Comparison of ENCODE assay signal across 38 cellular contexts in the genomic region with DNA sequence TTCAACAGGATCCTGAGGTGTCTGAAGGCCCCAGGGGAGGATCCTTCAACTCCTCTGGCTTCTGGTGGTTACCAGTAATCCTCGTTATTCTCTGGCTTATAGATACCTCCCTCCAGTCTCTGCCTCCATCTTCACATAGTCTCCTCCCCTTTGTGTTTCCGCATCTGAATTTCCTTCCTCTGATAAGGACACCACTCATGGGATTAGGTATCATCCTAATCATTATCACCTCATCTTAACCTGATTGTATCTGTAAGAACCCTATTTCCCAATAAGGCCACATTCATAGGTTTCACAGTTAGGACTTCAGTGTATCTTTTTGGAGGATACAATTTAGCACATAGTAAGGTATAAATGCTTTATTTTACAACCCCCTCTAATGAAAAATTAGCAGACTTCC.
"Had no signal": no experiment of that assay in that cellular context is flagged by ENCODE, and none has a peak within 500 bp of the region (broad histone marks: within the 10 kb centered on the region; RNA-seq: fewer than 3 reads in every experiment).

No MANE protein-coding gene starts in this region.

- H3K9me3 ChIP-seq: adrenal gland, ascending aorta, body of pancreas, breast epithelium had no signal

- H3K4me1 Mint-ChIP-seq: activated naive CD4-positive, alpha-beta T cell treated with anti-CD3 and anti-CD28 coated beads, Interleukin-2, amount 10 ng/mL, durations not matched to agents 7 days and 5 days; activated naive CD4-positive, alpha-beta T cell treated with anti-CD3 and anti-CD28 coated beads, Interleukin-2, amount 50 U/mL, for 24 hours; activated naive CD8-positive, alpha-beta T cell treated with anti-CD3 and anti-CD28 coated beads for 36 hours; activated naive CD8-positive, alpha-beta T cell treated with anti-CD3 and anti-CD28 coated beads, Interleukin-2, amount 10 ng/mL, durations not matched to agents 7 days and 5 days; activated naive CD8-positive, alpha-beta T cell treated with anti-CD3 and anti-CD28 coated beads, Interleukin-2, amount 50 U/mL, for 24 hours; activated T-helper 17 cell treated with anti-CD3 and anti-CD28 coated beads, Interleukin-2, amount 50 U/mL, for 72 hours; brain; central memory CD8-positive, alpha-beta T cell had no signal

- H3K4me1 ChIP-seq: adrenal gland, ascending aorta, body of pancreas, breast epithelium had no signal

- H3K27me3 ChIP-seq: adrenal gland, ascending aorta, body of pancreas, brain microvascular endothelial cell, breast epithelium, cardiac muscle cell had no signal

- H3K27ac Mint-ChIP-seq: activated naive CD4-positive, alpha-beta T cell treated with anti-CD3 and anti-CD28 coated beads for 36 hours; activated naive CD4-positive, alpha-beta T cell treated with anti-CD3 and anti-CD28 coated beads, Interleukin-2, amount 10 ng/mL, durations not matched to agents 7 days and 5 days; activated naive CD4-positive, alpha-beta T cell treated with anti-CD3 and anti-CD28 coated beads, Interleukin-2, amount 50 U/mL, for 24 hours; activated naive CD4-positive, alpha-beta T cell treated with anti-CD3 and anti-CD28 coated beads, Interleukin-2, amount 50 U/mL, for 72 hours; activated naive CD8-positive, alpha-beta T cell; activated naive CD8-positive, alpha-beta T cell treated with anti-CD3 and anti-CD28 coated beads for 36 hours; activated naive CD8-positive, alpha-beta T cell treated with anti-CD3 and anti-CD28 coated beads, Interleukin-2, amount 10 ng/mL, durations not matched to agents 7 days and 5 days; activated naive CD8-positive, alpha-beta T cell treated with anti-CD3 and anti-CD28 coated beads, Interleukin-2, amount 50 U/mL, for 24 hours; activated T-cell treated with anti-CD3 and anti-CD28 coated beads, Interleukin-2, amount 50 U/mL, for 24 hours; activated T-cell treated with anti-CD3 and anti-CD28 coated beads, Interleukin-2, amount 50 U/mL, for 72 hours; activated T-helper 1 cell treated with anti-CD3 and anti-CD28 coated beads, Interleukin-12 subunit alpha, Interleukin-12 subunit beta, Interleukin-2, Interleukin-4 antibody, amounts not matched to agents 30 ng/mL and 10 ng/mL and 1 ng/mL, durations not matched to agents 14 hours and 24 hours and 36 hours; activated T-helper 17 cell treated with anti-CD3 and anti-CD28 coated beads, Interleukin-2, amount 50 U/mL, for 72 hours; activated T-helper 2 cell treated with anti-CD3 and anti-CD28 coated beads, Interferon-gamma antibody, Interleukin-2, Interleukin-4, amounts not matched to agents 10 μg/mL and 5 μg/mL and 100 μg/mL, durations not matched to agents 14 hours and 24 hours and 36 hours; brain had no signal

- H3K36me3 Mint-ChIP-seq: activated naive CD4-positive, alpha-beta T cell treated with anti-CD3 and anti-CD28 coated beads, Interleukin-2, amount 10 ng/mL, durations not matched to agents 7 days and 5 days; activated naive CD4-positive, alpha-beta T cell treated with anti-CD3 and anti-CD28 coated beads, Interleukin-2, amount 50 U/mL, for 24 hours; activated naive CD4-positive, alpha-beta T cell treated with anti-CD3 and anti-CD28 coated beads, Interleukin-2, amount 50 U/mL, for 72 hours; activated naive CD8-positive, alpha-beta T cell; activated naive CD8-positive, alpha-beta T cell treated with anti-CD3 and anti-CD28 coated beads for 36 hours; activated naive CD8-positive, alpha-beta T cell treated with anti-CD3 and anti-CD28 coated beads, Interleukin-2, amount 10 ng/mL, durations not matched to agents 7 days and 5 days; brain had no signal

- ATAC-seq: activated naive CD4-positive, alpha-beta T cell treated with anti-CD3 and anti-CD28 coated beads, Interleukin-2, amount 50 U/mL, for 72 hours; activated naive CD8-positive, alpha-beta T cell treated with anti-CD3 and anti-CD28 coated beads, Interleukin-2, amount 50 U/mL, for 24 hours; activated T-cell treated with anti-CD3 and anti-CD28 coated beads, Interleukin-2, amount 50 U/mL, for 4 hours; activated T-cell treated with anti-CD3 and anti-CD28 coated beads, Interleukin-2, amount 50 U/mL, for 72 hours; activated T-helper 17 cell treated with anti-CD3 and anti-CD28 coated beads, Interleukin-2, amount 50 U/mL, for 72 hours; body of pancreas had no signal

- H3K27me3 Mint-ChIP-seq: activated naive CD4-positive, alpha-beta T cell treated with anti-CD3 and anti-CD28 coated beads, Interleukin-2, amount 10 ng/mL, durations not matched to agents 7 days and 5 days; activated naive CD4-positive, alpha-beta T cell treated with anti-CD3 and anti-CD28 coated beads, Interleukin-2, amount 50 U/mL, for 24 hours; activated naive CD8-positive, alpha-beta T cell; activated naive CD8-positive, alpha-beta T cell treated with anti-CD3 and anti-CD28 coated beads for 36 hours; activated naive CD8-positive, alpha-beta T cell treated with anti-CD3 and anti-CD28 coated beads, Interleukin-2, amount 10 ng/mL, durations not matched to agents 7 days and 5 days; activated naive CD8-positive, alpha-beta T cell treated with anti-CD3 and anti-CD28 coated beads, Interleukin-2, amount 50 U/mL, for 24 hours; activated T-cell treated with anti-CD3 and anti-CD28 coated beads, Interleukin-2, amount 50 U/mL, for 24 hours; activated T-helper 17 cell treated with anti-CD3 and anti-CD28 coated beads, Interleukin-2, amount 50 U/mL, for 72 hours; central memory CD8-positive, alpha-beta T cell had no signal

- H3K36me3 ChIP-seq: adrenal gland, ascending aorta, brain microvascular endothelial cell, breast epithelium, cardiac muscle cell had no signal

- H3K27ac ChIP-seq: adrenal gland, ascending aorta, body of pancreas, brain microvascular endothelial cell, breast epithelium, cardiac muscle cell had no signal

- H3K4me3 ChIP-seq: adrenal gland, ascending aorta, body of pancreas, breast epithelium, cardiac muscle cell had no signal

- DNase-seq: activated effector memory CD4-positive, alpha-beta T cell treated with anti-CD3 and anti-CD28 coated beads, Interleukin-2, amount 50 U/mL, for 16 hours; activated effector memory CD4-positive, alpha-beta T cell treated with Interleukin-2 at 50 U/mL for 16 hours; activated gamma-delta T cell; activated gamma-delta T cell treated with Interleukin-2 at 50 U/mL for 16 hours; activated naive CD4-positive, alpha-beta T cell; activated naive CD4-positive, alpha-beta T cell treated with anti-CD3 and anti-CD28 coated beads for 36 hours; activated naive CD4-positive, alpha-beta T cell treated with anti-CD3 and anti-CD28 coated beads, Interleukin-2, amount 10 ng/mL, durations not matched to agents 7 days and 5 days; activated naive CD4-positive, alpha-beta T cell treated with anti-CD3 and anti-CD28 coated beads, Interleukin-2, amount 50 U/mL, for 16 hours; activated naive CD4-positive, alpha-beta T cell treated with Interleukin-2 at 50 U/mL for 16 hours; activated naive CD8-positive, alpha-beta T cell treated with anti-CD3 and anti-CD28 coated beads for 36 hours; activated naive CD8-positive, alpha-beta T cell treated with anti-CD3 and anti-CD28 coated beads, Interleukin-2, amount 10 ng/mL, durations not matched to agents 7 days and 5 days; activated naive CD8-positive, alpha-beta T cell treated with anti-CD3 and anti-CD28 coated beads, Interleukin-2, amount 50 U/mL, for 24 hours; activated T-cell treated with anti-CD3 and anti-CD28 coated beads, Interleukin-2, amount 50 U/mL, for 1 hour; activated T-cell treated with anti-CD3 and anti-CD28 coated beads, Interleukin-2, amount 50 U/mL, for 24 hours; activated T-cell treated with anti-CD3 and anti-CD28 coated beads, Interleukin-2, amount 50 U/mL, for 4 hours; activated T-cell treated with anti-CD3 and anti-CD28 coated beads, Interleukin-2, amount 50 U/mL, for 48 hours; activated T-cell treated with anti-CD3 and anti-CD28 coated beads, Interleukin-2, amount 50 U/mL, for 72 hours; adrenal gland; amniotic stem cell; amygdala; anterior cingulate cortex; aorta; body of pancreas; brain microvascular endothelial cell; caudate nucleus; central memory CD4-positive, alpha-beta T cell; cerebellar nuclear complex had no signal

- H3K4me3 Mint-ChIP-seq: activated naive CD4-positive, alpha-beta T cell treated with anti-CD3 and anti-CD28 coated beads for 36 hours; activated naive CD4-positive, alpha-beta T cell treated with anti-CD3 and anti-CD28 coated beads, Interleukin-2, amount 10 ng/mL, durations not matched to agents 7 days and 5 days; activated naive CD4-positive, alpha-beta T cell treated with anti-CD3 and anti-CD28 coated beads, Interleukin-2, amount 50 U/mL, for 24 hours; activated naive CD8-positive, alpha-beta T cell; activated naive CD8-positive, alpha-beta T cell treated with anti-CD3 and anti-CD28 coated beads for 36 hours; activated naive CD8-positive, alpha-beta T cell treated with anti-CD3 and anti-CD28 coated beads, Interleukin-2, amount 10 ng/mL, durations not matched to agents 7 days and 5 days; activated naive CD8-positive, alpha-beta T cell treated with anti-CD3 and anti-CD28 coated beads, Interleukin-2, amount 50 U/mL, for 24 hours; activated T-cell treated with anti-CD3 and anti-CD28 coated beads, Interleukin-2, amount 50 U/mL, for 24 hours; activated T-cell treated with anti-CD3 and anti-CD28 coated beads, Interleukin-2, amount 50 U/mL, for 4 hours; activated T-cell treated with anti-CD3 and anti-CD28 coated beads, Interleukin-2, amount 50 U/mL, for 72 hours; activated T-helper 1 cell treated with anti-CD3 and anti-CD28 coated beads, Interleukin-12 subunit alpha, Interleukin-12 subunit beta, Interleukin-2, Interleukin-4 antibody, amounts not matched to agents 30 ng/mL and 10 ng/mL and 1 ng/mL, durations not matched to agents 14 hours and 24 hours and 36 hours; activated T-helper 17 cell treated with anti-CD3 and anti-CD28 coated beads, Interleukin-2, amount 50 U/mL, for 72 hours; brain; central memory CD8-positive, alpha-beta T cell had no signal
